In genomic region chr9:135122316-135122715, GRCh38 we compare ENCODE assay signal across 29 cellular contexts. TPM values are rescaled to one million over a fixed set of nuclear protein-coding genes. Genes with fewer than 3 reads are reported as not detected.
"Had no signal": no experiment of that assay in that cellular context is flagged by ENCODE, and none has a peak within 500 bp of the region (broad histone marks: within the 10 kb centered on the region; RNA-seq: fewer than 3 reads in every experiment).

No MANE protein-coding gene starts in this region.

- H3K36me3 ChIP-seq: neutrophil, pancreas, prostate gland, right lobe of liver, suprapubic skin, transverse colon, upper lobe of right lung, uterus had no signal

- H3K4me1 Mint-ChIP-seq: naive B cell; naive thymus-derived CD8-positive, alpha-beta T cell; stimulated activated effector memory CD8-positive, alpha-beta T cell treated with anti-CD3 and anti-CD28 coated beads, Interleukin-12 subunit alpha, Interleukin-12 subunit beta, amount 100 ng/mL, for 72 hours; stimulated activated naive B cell treated with anti-CD40 and anti-IgM and Interleukin-4, amounts not matched to agents 10 μg/mL and 1 μg/mL and 100 μg/mL, for 72 hours; stimulated activated naive CD8-positive, alpha-beta T cell treated with anti-CD3 and anti-CD28 coated beads, Interleukin-15, amount 100 ng/mL, for 72 hours had no signal

- H3K9me3 ChIP-seq: neutrophil, pancreas, prostate gland, right lobe of liver, sigmoid colon, suprapubic skin, testis, tibial artery, transverse colon, upper lobe of right lung, uterus had no signal

- H3K4me3 Mint-ChIP-seq: naive B cell; naive thymus-derived CD8-positive, alpha-beta T cell; natural killer cell treated with Interleukin-12 subunit alpha and Interleukin-12 subunit beta and Interleukin-15 and Interleukin-18, amount 100 ng/mL, for 72 hours; nephron progenitor cell; neural crest cell; stimulated activated effector memory CD8-positive, alpha-beta T cell treated with anti-CD3 and anti-CD28 coated beads, Interleukin-12 subunit alpha, Interleukin-12 subunit beta, amount 100 ng/mL, for 72 hours; stimulated activated naive B cell treated with anti-CD40 and anti-IgM and Interleukin-4, amounts not matched to agents 10 μg/mL and 1 μg/mL and 100 μg/mL, for 72 hours; stimulated activated naive CD8-positive, alpha-beta T cell treated with anti-CD3 and anti-CD28 coated beads, Interleukin-15, amount 100 ng/mL, for 72 hours; type B pancreatic cell had no signal

- H3K27me3 ChIP-seq: neutrophil, pancreas, right lobe of liver, sigmoid colon, suprapubic skin, testis, transverse colon, upper lobe of right lung, uterus had no signal

- H3K27ac ChIP-seq: neutrophil, pancreas, prostate gland, right lobe of liver, sigmoid colon, suprapubic skin, testis, tibial artery, transverse colon, upper lobe of right lung, uterus had no signal

- H3K27ac Mint-ChIP-seq: naive B cell; natural killer cell treated with Interleukin-12 subunit alpha and Interleukin-12 subunit beta and Interleukin-15 and Interleukin-18, amount 100 ng/mL, for 72 hours; nephron progenitor cell; stimulated activated effector memory CD8-positive, alpha-beta T cell treated with anti-CD3 and anti-CD28 coated beads, Interleukin-12 subunit alpha, Interleukin-12 subunit beta, amount 100 ng/mL, for 72 hours; stimulated activated naive B cell treated with anti-CD40 and anti-IgM and Interleukin-4, amounts not matched to agents 10 μg/mL and 1 μg/mL and 100 μg/mL, for 72 hours; stimulated activated naive CD8-positive, alpha-beta T cell treated with anti-CD3 and anti-CD28 coated beads, Interleukin-15, amount 100 ng/mL, for 72 hours; type B pancreatic cell had no signal

- H3K9me3 Mint-ChIP-seq: naive thymus-derived CD8-positive, alpha-beta T cell; natural killer cell treated with Interleukin-12 subunit alpha and Interleukin-12 subunit beta and Interleukin-15 and Interleukin-18, amount 100 ng/mL, for 72 hours; neural crest cell; stimulated activated effector memory CD8-positive, alpha-beta T cell treated with anti-CD3 and anti-CD28 coated beads, Interleukin-12 subunit alpha, Interleukin-12 subunit beta, amount 100 ng/mL, for 72 hours; type B pancreatic cell had no signal

- H3K4me3 ChIP-seq: pancreas, prostate gland, right lobe of liver, sigmoid colon, suprapubic skin, testis, tibial artery, transverse colon, upper lobe of right lung, uterus had no signal

- ATAC-seq: naive thymus-derived CD8-positive, alpha-beta T cell; natural killer cell treated with Interleukin-12 subunit alpha and Interleukin-12 subunit beta and Interleukin-15 and Interleukin-18, amount 100 ng/mL, for 72 hours; pancreas; right cardiac atrium; right lobe of liver; stimulated activated effector memory CD8-positive, alpha-beta T cell treated with anti-CD3 and anti-CD28 coated beads, Interleukin-12 subunit alpha, Interleukin-12 subunit beta, amount 100 ng/mL, for 72 hours; stimulated activated naive B cell treated with anti-CD40 and anti-IgM and Interleukin-4, amounts not matched to agents 10 μg/mL and 1 μg/mL and 100 μg/mL, for 72 hours; stimulated activated naive CD8-positive, alpha-beta T cell treated with anti-CD3 and anti-CD28 coated beads, Interleukin-15, amount 100 ng/mL, for 72 hours; stimulated activated naive CD8-positive, alpha-beta T cell treated with anti-CD3 and anti-CD28 coated beads, Interleukin-15, Interleukin-2, amounts not matched to agents 100 U/mL and 50 U/mL, for 24 hours; upper lobe of right lung had no signal

- H3K4me1 ChIP-seq: pancreas, right lobe of liver, sigmoid colon, testis, tibial artery, transverse colon, upper lobe of right lung, uterus had no signal

- H3K27me3 Mint-ChIP-seq: natural killer cell treated with Interleukin-12 subunit alpha and Interleukin-12 subunit beta and Interleukin-15 and Interleukin-18, amount 100 ng/mL, for 72 hours had no signal

- DNase-seq: naive B cell; naive thymus-derived CD8-positive, alpha-beta T cell; nephron progenitor cell; nucleus accumbens; right lobe of liver; sigmoid colon; small intestine; stimulated activated CD4-positive, alpha-beta T cell treated with anti-CD3 and anti-CD28 coated beads, Interleukin-15, amount 100 ng/mL, for 24 hours; stimulated activated CD4-positive, alpha-beta T cell treated with anti-CD3 and anti-CD28 coated beads, Interleukin-2, amount 100 ng/mL, for 24 hours; stimulated activated CD4-positive, alpha-beta T cell treated with anti-CD3 and anti-CD28 coated beads, Interleukin-2, amount 100 ng/mL, for 48 hours; stimulated activated CD4-positive, alpha-beta T cell treated with anti-CD3 and anti-CD28 coated beads, Interleukin-4, amount 100 ng/mL, for 24 hours; stimulated activated naive B cell treated with anti-CD40 and anti-IgM and Interleukin-4, amounts not matched to agents 10 μg/mL and 1 μg/mL and 100 μg/mL, for 72 hours; stimulated activated naive CD8-positive, alpha-beta T cell treated with anti-CD3 and anti-CD28 coated beads, Interleukin-15, amount 100 ng/mL, for 72 hours; stimulated activated naive CD8-positive, alpha-beta T cell treated with anti-CD3 and anti-CD28 coated beads, Interleukin-15, Interleukin-2, amounts not matched to agents 100 U/mL and 50 U/mL, for 24 hours; substantia nigra; testis; tibial artery; transverse colon; upper lobe of right lung; uterus had no signal

- H3K36me3 Mint-ChIP-seq: naive B cell; naive thymus-derived CD8-positive, alpha-beta T cell; natural killer cell treated with Interleukin-12 subunit alpha and Interleukin-12 subunit beta and Interleukin-15 and Interleukin-18, amount 100 ng/mL, for 72 hours; stimulated activated effector memory CD8-positive, alpha-beta T cell treated with anti-CD3 and anti-CD28 coated beads, Interleukin-12 subunit alpha, Interleukin-12 subunit beta, amount 100 ng/mL, for 72 hours; stimulated activated naive B cell treated with anti-CD40 and anti-IgM and Interleukin-4, amounts not matched to agents 10 μg/mL and 1 μg/mL and 100 μg/mL, for 72 hours; type B pancreatic cell had no signal

RNA-seq across cellular contexts. Expression of gene OLFM1, which starts 34.8 kb away (rescaled TPM):
- total RNA-seq: naive thymus-derived CD8-positive, alpha-beta T cell; natural killer cell treated with Interleukin-12 subunit alpha and Interleukin-12 subunit beta and Interleukin-15 and Interleukin-18, amount 100 ng/mL, for 72 hours had no signal
- polyA plus RNA-seq: naive thymus-derived CD8-positive, alpha-beta T cell had no signal
